2 cellular contexts compared by ENCODE assay signal in the genomic region with DNA sequence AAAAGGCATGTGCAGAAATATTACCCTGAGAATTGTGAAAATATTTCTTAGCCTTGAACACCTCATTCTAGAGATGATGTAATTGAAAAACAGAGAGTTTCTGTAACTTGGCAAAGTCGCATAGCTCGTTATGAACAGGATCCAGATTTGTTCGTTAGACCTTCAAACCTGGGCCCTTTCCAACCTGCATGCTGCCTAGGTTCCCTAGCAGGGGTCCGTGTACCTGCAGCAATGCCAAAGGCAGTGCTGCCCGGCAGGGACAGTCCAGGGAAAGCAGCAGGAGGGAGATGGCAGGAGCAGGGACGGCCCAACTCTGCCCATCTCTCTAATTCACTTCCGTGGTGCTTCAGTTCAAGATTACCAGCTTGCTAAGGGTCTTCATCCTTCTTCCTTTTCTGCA.
TF ChIP-seq lines count a peak whose summit lies in the region.

No MANE protein-coding gene starts in this region.

TF ChIP-seq in IMR-90, 13 proteins besides CTCF, POLR2A, EP300 and RAD21:
- TF ChIP-seq RCOR1 (IDR thresholded peaks at IDR 0.05; ENCODE audit: insufficient replicate concordance, low read length) (no peak), CHD1 (IDR thresholded peaks at IDR 0.05; ENCODE audit: low read depth, low read length) (no peak), NFE2L2 (IDR thresholded peaks at IDR 0.05; ENCODE audit: low read depth, low read length) (no peak), BHLHE40 (IDR thresholded peaks at IDR 0.05; ENCODE audit: low read depth, low read length) (no peak), FOS (IDR thresholded peaks at IDR 0.05; ENCODE audit: low read depth, low read length) (no peak), RFX5 (IDR thresholded peaks at IDR 0.05; ENCODE audit: low read depth, low read length) (no peak), MAZ (IDR thresholded peaks at IDR 0.05; ENCODE audit: borderline replicate concordance, low read depth, low read length) (no peak), CEBPB (IDR thresholded peaks at IDR 0.05; ENCODE audit: low read depth, low read length) (no peak), MAFK (IDR thresholded peaks at IDR 0.05; ENCODE audit: low read depth, low read length) (no peak), USF2 (IDR thresholded peaks at IDR 0.05; ENCODE audit: low read depth, low read length) (no peak), SMC3 (IDR thresholded peaks at IDR 0.05; ENCODE audit: low read depth, low read length) (no peak), ELK1 (IDR thresholded peaks at IDR 0.05; ENCODE audit: borderline replicate concordance, low read depth, low read length) (no peak), MXI1 (IDR thresholded peaks at IDR 0.05; ENCODE audit: borderline replicate concordance, low read depth, low read length) (no peak)

TF ChIP-seq in SK-N-SH treated with all-trans-retinoic acid at 6 μM for 48 hours, 23 proteins besides CTCF, POLR2A, EP300 and RAD21:
- TF ChIP-seq ZNF70 (CRISPR knock-in tag; IDR thresholded peaks at IDR 0.05) = no peak
- no peak for TF ChIP-seq ZNF565 (CRISPR knock-in tag; conservative IDR thresholded peaks at IDR 0.05; ENCODE audit: low read depth)
- no peak for TF ChIP-seq CREB5 (CRISPR knock-in tag; IDR thresholded peaks at IDR 0.05; ENCODE audit: low read depth)
- TF ChIP-seq TCF4 (CRISPR knock-in tag; IDR thresholded peaks at IDR 0.05; ENCODE audit: borderline replicate concordance) = no peak
- TF ChIP-seq ARNTL (CRISPR knock-in tag; IDR thresholded peaks at IDR 0.05; ENCODE audit: borderline replicate concordance, low read depth) = no peak
- no peak for TF ChIP-seq RARB (CRISPR knock-in tag; IDR thresholded peaks at IDR 0.05)
- no peak for TF ChIP-seq SNAI2 (CRISPR knock-in tag; IDR thresholded peaks at IDR 0.05)
TF ChIP-seq in SK-N-SH treated with all-trans-retinoic acid at 6 μM for 48 hours: peak in this region for 0.
